In genomic region chr7:152464312-152465117, GRCh38 we compare ENCODE assay signal across 1 cellular context.
TF ChIP-seq lines count a peak whose summit lies in the region.

No MANE protein-coding gene starts in this region.

TF ChIP-seq in K562, 482 proteins besides CTCF, POLR2A, EP300 and RAD21 (continued from another document and continues in another):
- TF ChIP-seq HDAC2 (IDR thresholded peaks at IDR 0.05) (peak; percentile 12; the same call in 1 of the 2 replicates), RBM25 (IDR thresholded peaks at IDR 0.05; ENCODE audit: low read depth, low read length, severe bottlenecking) (peak; percentile 84), ZNF146 (CRISPR knock-in tag; IDR thresholded peaks at IDR 0.05; ENCODE audit: unreplicated experiment) (no peak), ZNF12 (CRISPR knock-in tag; IDR thresholded peaks at IDR 0.05) (peak; percentile 91), JUNB (CRISPR knock-in tag; conservative IDR thresholded peaks at IDR 0.05) (no peak), PCBP2 (IDR thresholded peaks at IDR 0.05; ENCODE audit: low read depth, low read length, poor library complexity, severe bottlenecking) (peak; percentile 78), TSHZ1 (CRISPR knock-in tag; IDR thresholded peaks at IDR 0.05) (no peak), BCLAF1 (IDR thresholded peaks at IDR 0.05; ENCODE audit: borderline replicate concordance in 1 of 2, control insufficient read depth in 1 of 2, low read depth in 2 of 2, low read length in 1 of 2) (peak in 1 of 2 experiments; percentile 45; a peak in 1 of 4 replicates), TGIF2 (CRISPR knock-in tag; IDR thresholded peaks at IDR 0.05) (peak; percentile 82; the same call in 1 of the 2 replicates), CHD7 (IDR thresholded peaks at IDR 0.05; ENCODE audit: low read depth, low read length) (no peak), FOXJ3 (CRISPR knock-in tag; IDR thresholded peaks at IDR 0.05) (no peak), HEY1 (CRISPR knock-in tag; IDR thresholded peaks at IDR 0.05; ENCODE audit: borderline replicate concordance) (no peak), HDGF (IDR thresholded peaks at IDR 0.05) (no peak), ZNF134 (CRISPR knock-in tag; conservative IDR thresholded peaks at IDR 0.05) (peak; percentile 76), DMBX1 (CRISPR knock-in tag; IDR thresholded peaks at IDR 0.05; ENCODE audit: borderline replicate concordance) (0 out of 2 replicates have a peak, but pooled peaks have one; percentile 3), ATF1 (CRISPR knock-in tag; IDR thresholded peaks at IDR 0.05) (no peak), ATF1 (tag; IDR thresholded peaks at IDR 0.05) (peak; percentile 87), DPF2 (IDR thresholded peaks at IDR 0.05) (0 out of 2 replicates have a peak, but pooled peaks have one; percentile 16), MNT (conservative IDR thresholded peaks at IDR 0.05) (peak; percentile 13 to 87; a peak in 3 of 4 replicates), DLX4 (CRISPR knock-in tag; IDR thresholded peaks at IDR 0.05) (no peak), TCF7L2 (IDR thresholded peaks at IDR 0.05; ENCODE audit: low read depth, low read length) (no peak), ZNF41 (CRISPR knock-in tag; conservative IDR thresholded peaks at IDR 0.05) (0 out of 2 replicates have a peak, but pooled peaks have one; percentile 29), KDM4B (IDR thresholded peaks at IDR 0.05; ENCODE audit: borderline replicate concordance in 2 of 2, low read depth in 1 of 2) (0 out of 4 replicates have a peak, but pooled peaks of 1 of the 2 experiments have one; percentile 51), KLF10 (CRISPR knock-in tag; IDR thresholded peaks at IDR 0.05) (no peak), NR2C2 (CRISPR knock-in tag; IDR thresholded peaks at IDR 0.05) (no peak; the same call in 1 of the 2 replicates), NR2C2 (tag; IDR thresholded peaks at IDR 0.05) (peak; percentile 89), ZBTB17 (CRISPR knock-in tag; IDR thresholded peaks at IDR 0.05) (peak; percentile 76; the same call in 1 of the 2 replicates), RFX7 (CRISPR knock-in tag; IDR thresholded peaks at IDR 0.05) (0 out of 2 replicates have a peak, but pooled peaks have one; percentile 18), POLR2G (IDR thresholded peaks at IDR 0.05; ENCODE audit: low read depth, low read length) (peak; percentile 99), ZNF232 (CRISPR knock-in tag; IDR thresholded peaks at IDR 0.05) (peak; percentile 11; the same call in 1 of the 2 replicates), POLR2H (tag; IDR thresholded peaks at IDR 0.05; ENCODE audit: low read depth) (no peak), HNRNPH1 (optimal IDR thresholded peaks at IDR 0.05; ENCODE audit: low read depth, low read length) (peak; percentile 16), SAP30 (IDR thresholded peaks at IDR 0.05; ENCODE audit: borderline replicate concordance, insufficient read depth, low read depth, low read length, poor library complexity, severe bottlenecking) (no peak)
- TF ChIP-seq, protein P1, sequence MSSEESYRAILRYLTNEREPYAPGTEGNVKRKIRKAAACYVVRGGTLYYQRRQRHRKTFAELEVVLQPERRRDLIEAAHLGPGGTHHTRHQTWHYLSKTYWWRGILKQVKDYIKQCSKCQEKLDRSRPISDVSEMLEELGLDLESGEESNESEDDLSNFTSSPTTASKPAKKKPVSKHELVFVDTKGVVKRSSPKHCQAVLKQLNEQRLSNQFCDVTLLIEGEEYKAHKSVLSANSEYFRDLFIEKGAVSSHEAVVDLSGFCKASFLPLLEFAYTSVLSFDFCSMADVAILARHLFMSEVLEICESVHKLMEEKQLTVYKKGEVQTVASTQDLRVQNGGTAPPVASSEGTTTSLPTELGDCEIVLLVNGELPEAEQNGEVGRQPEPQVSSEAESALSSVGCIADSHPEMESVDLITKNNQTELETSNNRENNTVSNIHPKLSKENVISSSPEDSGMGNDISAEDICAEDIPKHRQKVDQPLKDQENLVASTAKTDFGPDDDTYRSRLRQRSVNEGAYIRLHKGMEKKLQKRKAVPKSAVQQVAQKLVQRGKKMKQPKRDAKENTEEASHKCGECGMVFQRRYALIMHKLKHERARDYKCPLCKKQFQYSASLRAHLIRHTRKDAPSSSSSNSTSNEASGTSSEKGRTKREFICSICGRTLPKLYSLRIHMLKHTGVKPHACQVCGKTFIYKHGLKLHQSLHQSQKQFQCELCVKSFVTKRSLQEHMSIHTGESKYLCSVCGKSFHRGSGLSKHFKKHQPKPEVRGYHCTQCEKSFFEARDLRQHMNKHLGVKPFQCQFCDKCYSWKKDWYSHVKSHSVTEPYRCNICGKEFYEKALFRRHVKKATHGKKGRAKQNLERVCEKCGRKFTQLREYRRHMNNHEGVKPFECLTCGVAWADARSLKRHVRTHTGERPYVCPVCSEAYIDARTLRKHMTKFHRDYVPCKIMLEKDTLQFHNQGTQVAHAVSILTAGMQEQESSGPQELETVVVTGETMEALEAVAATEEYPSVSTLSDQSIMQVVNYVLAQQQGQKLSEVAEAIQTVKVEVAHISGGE (CRISPR knock-in tag; IDR thresholded peaks at IDR 0.05) = peak in 1 of 3 experiments; percentile 65; a peak in 2 of 6 replicates
